In genomic region chrX:24343719-24344118, GRCh38 we compare ENCODE assay signal across 1 cellular context.
TF ChIP-seq lines count a peak whose summit lies in the region.

No MANE protein-coding gene starts in this region.

TF ChIP-seq in GM23338, 12 proteins besides CTCF, POLR2A, EP300 and RAD21 (continued from another document):
- TF ChIP-seq ZNF462 (CRISPR knock-in tag; IDR thresholded peaks at IDR 0.05), result no peak
- no peak for TF ChIP-seq POLR2AphosphoS5 (IDR thresholded peaks at IDR 0.05; ENCODE audit: low read depth)
- TF ChIP-seq JUNB (IDR thresholded peaks at IDR 0.05; ENCODE audit: unreplicated experiment), result no peak
- TF ChIP-seq EZH2 (IDR thresholded peaks at IDR 0.05; ENCODE audit: low read depth, unreplicated experiment), result no peak
- no peak for TF ChIP-seq EZH2phosphoT487 (IDR thresholded peaks at IDR 0.05; ENCODE audit: unreplicated experiment)
- TF ChIP-seq ZNF114 (CRISPR knock-in tag; IDR thresholded peaks at IDR 0.05), result no peak
- TF ChIP-seq ETS1 (IDR thresholded peaks at IDR 0.05), result no peak
